ENCODE assay signal across 15 cellular contexts in the genomic region with DNA sequence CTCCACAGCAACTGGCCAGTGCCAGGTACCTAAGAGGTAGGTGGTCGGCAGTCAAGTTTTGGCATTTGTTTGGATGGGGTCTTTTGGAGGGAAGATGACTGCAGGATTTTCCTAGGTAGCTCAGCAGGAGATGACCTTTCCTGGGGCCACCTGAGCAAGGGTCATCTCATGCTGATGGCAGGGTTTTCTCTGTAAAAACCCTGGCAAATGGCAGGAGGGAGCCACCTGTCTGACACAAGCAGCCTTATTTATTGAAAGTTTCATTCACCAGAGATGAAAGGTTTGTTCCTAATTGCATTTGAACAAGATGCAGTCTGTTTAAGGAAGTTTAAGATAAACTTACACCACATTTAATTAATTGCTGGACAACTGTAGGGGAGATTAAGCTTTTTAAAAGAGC.
"Had no signal": no experiment of that assay in that cellular context is flagged by ENCODE, and none has a peak within 500 bp of the region (broad histone marks: within the 10 kb centered on the region; RNA-seq: fewer than 3 reads in every experiment).

No MANE protein-coding gene starts in this region.

- H3K27me3 ChIP-seq: MG63, SJSA1 had no signal

- H3K36me3 ChIP-seq: MG63, SJSA1 had no signal

- H3K4me3 ChIP-seq: MG63, SJSA1, SK-N-MC had no signal

- DNase-seq: KBM-7, MG63, NCI-H1092 treated with DMSO at 0.1 percent for 48 hours, NCI-H1436, NCI-H1694 treated with DMSO at 0.1 percent for 48 hours, NCI-H1930, NCI-H2081, NCI-H2107, NCI-H2227 treated with DMSO at 0.1 percent for 48 hours, NCI-H526, Right ventricle myocardium superior, RPMI8226, SIG-M5 had no signal
